Comparison of ENCODE assay signal across 8 cellular contexts in the genomic region with DNA sequence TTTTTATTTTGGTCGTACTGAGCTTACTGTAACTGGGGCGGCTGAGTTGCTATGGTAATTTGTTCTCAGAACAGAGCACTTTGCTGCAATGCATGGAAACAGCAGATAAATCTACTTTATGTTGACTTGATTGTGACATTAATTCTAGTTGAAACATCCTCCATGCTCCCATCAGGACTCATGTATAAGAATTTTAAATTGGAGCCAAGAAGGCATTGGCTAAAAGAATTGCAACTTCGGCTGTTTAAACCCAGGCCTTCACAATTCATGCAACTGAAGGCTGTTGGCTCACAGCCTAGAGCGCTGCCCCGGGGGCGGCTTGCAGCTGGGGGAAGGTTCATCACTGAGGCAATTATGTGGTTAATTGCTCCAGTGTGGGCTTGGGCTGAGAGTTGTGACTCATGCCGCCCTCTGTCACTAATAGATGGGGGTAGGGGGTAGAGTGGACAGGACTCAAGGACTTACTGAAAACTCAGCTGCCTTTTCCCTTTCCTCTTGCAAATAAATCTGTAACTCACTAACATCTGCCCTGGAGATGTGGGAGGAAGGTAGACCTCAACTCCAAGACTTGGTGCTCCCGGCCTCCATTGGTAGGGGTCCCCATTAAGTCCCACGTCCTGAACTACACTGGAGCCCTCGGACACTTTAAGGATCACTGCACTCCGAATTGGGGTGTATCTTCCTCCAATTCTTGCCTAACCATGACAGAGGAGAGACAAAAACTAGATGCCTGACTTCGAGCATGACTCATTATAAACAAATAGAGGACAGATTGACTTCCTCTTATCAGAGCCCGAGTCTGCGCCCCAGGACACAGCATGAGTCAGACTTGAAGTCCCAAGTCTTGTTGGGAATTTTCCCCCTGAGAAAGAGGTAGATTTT. TPM values are rescaled to one million over a fixed set of nuclear protein-coding genes. Genes with fewer than 3 reads are reported as not detected.
DNase-seq lines count a peak whose midpoint lies in the region; ATAC-seq and TF ChIP-seq lines count a peak whose summit lies in the region.

No MANE protein-coding gene starts in this region.

- H3K36me3 Mint-ChIP-seq in dendritic cell treated with granulocyte-macrophage colony-stimulating factor and Interleukin-4, amounts not matched to agents 40 ng/mL and 50 ng/mL, for 4 days (ENCODE audit: low read depth), result no peaks in the 10 kb centered on the region

- peak overlapping the region in 2 of 3 donors; percentile 3 to 44 for H3K27ac ChIP-seq in thyroid gland

- peak overlapping the region; percentile 67 for H3K4me3 Mint-ChIP-seq in dendritic cell treated with granulocyte-macrophage colony-stimulating factor and Interleukin-4, amounts not matched to agents 40 ng/mL and 50 ng/mL, for 4 days

- 37 to 57% methylated on average over 13 to 14 of the region's 14 CpGs for WGBS in thyroid gland, 2 donors

- TF ChIP-seq POLR2A in thyroid gland (IDR thresholded peaks at IDR 0.05), result no peak

- peaks cover 0 to 10% of the 10 kb centered on the region in 2 donors for H3K4me1 ChIP-seq in thyroid gland

- no peak overlapping the region for H3K4me3 ChIP-seq in thyroid gland (replicated peaks in 1 of 3)

- peak; percentile 59 for ATAC-seq in GM21515 (IDR thresholded peaks at IDR 0.05; ENCODE audit: unreplicated experiment)

- peak overlapping the region; percentile 92 for H3K27ac Mint-ChIP-seq in dendritic cell treated with granulocyte-macrophage colony-stimulating factor and Interleukin-4, amounts not matched to agents 40 ng/mL and 50 ng/mL, for 4 days

- H3K36me3 ChIP-seq in thyroid gland, result no peaks in the 10 kb centered on the region

- H3K9me3 ChIP-seq in thyroid gland, result no peaks in the 10 kb centered on the region

- H3K27me3 Mint-ChIP-seq in dendritic cell treated with granulocyte-macrophage colony-stimulating factor and Interleukin-4, amounts not matched to agents 40 ng/mL and 50 ng/mL, for 4 days, result peaks cover 10% of the 10 kb centered on the region

- no peak for TF ChIP-seq CTCF in thyroid gland (IDR thresholded peaks at IDR 0.05)

- no peaks in the 10 kb centered on the region for H3K27me3 ChIP-seq in thyroid gland

- intact Hi-C loops in dendritic cell treated with granulocyte-macrophage colony-stimulating factor and Interleukin-4, amounts not matched to agents 40 ng/mL and 50 ng/mL, for 4 days (cut with micrococcal nuclease), result loop anchor here (5.0 kb wide), 1 partner anchor 45 kb away; no protein-coding TSS in a partner anchor
- intact Hi-C loops in thyroid gland (cut with DNase I), result no loop called here

- H3K4me1 Mint-ChIP-seq in dendritic cell treated with granulocyte-macrophage colony-stimulating factor and Interleukin-4, amounts not matched to agents 40 ng/mL and 50 ng/mL, for 4 days (ENCODE audit: low read depth), result peaks cover 40% of the 10 kb centered on the region

- no peaks in the 10 kb centered on the region for H3K9me3 Mint-ChIP-seq in dendritic cell treated with granulocyte-macrophage colony-stimulating factor and Interleukin-4, amounts not matched to agents 40 ng/mL and 50 ng/mL, for 4 days

- DNase-seq in NCI-H2081 (lab: John Stamatoyannopoulos, UW) (peak; percentile 51 to 84), NCI-H2081 treated with DMSO at 0.1 percent for 48 hours (lab: John Stamatoyannopoulos, UW) (no peak), HT1080 (ENCODE audit: low read depth) (peak; percentile 94), RPMI7951 (ENCODE audit: low read depth) (peak; percentile 97), lung microvascular endothelial cell (ENCODE audit: low read depth in 2 of 2) (peak; percentile 67 to 94), thyroid gland (peak; percentile 8 to 19)

RNA-seq across cellular contexts. Expression of a gene that starts 37.5 kb away (rescaled TPM):
- 6.3 and 6.7 TPM in 2 replicates for total RNA-seq in HT1080 (2014; rRNA removed; shearing (Covaris generic))
- 3.8 and 5.1 TPM in 2 replicates for polyA plus RNA-seq in HT1080 (2015; cell fraction: cytosol; rRNA removed)
- polyA plus RNA-seq in HT1080 (2015; cell fraction: nucleus; rRNA removed), result 10.0 and 11.3 TPM in 2 replicates
- total RNA-seq in RPMI7951 (2014; rRNA removed; shearing (Covaris generic)), result 6.6 and 10.0 TPM in 2 replicates
- total RNA-seq in lung microvascular endothelial cell (5.2 and 5.8 TPM in 2 replicates), thyroid gland (10 to 100 TPM in 3 of 4 donors, 1 to 10 TPM in 1; 7.5 to 13.2 (median 11.9) TPM)
